ENCODE assay signal across 9 cellular contexts in the genomic region with DNA sequence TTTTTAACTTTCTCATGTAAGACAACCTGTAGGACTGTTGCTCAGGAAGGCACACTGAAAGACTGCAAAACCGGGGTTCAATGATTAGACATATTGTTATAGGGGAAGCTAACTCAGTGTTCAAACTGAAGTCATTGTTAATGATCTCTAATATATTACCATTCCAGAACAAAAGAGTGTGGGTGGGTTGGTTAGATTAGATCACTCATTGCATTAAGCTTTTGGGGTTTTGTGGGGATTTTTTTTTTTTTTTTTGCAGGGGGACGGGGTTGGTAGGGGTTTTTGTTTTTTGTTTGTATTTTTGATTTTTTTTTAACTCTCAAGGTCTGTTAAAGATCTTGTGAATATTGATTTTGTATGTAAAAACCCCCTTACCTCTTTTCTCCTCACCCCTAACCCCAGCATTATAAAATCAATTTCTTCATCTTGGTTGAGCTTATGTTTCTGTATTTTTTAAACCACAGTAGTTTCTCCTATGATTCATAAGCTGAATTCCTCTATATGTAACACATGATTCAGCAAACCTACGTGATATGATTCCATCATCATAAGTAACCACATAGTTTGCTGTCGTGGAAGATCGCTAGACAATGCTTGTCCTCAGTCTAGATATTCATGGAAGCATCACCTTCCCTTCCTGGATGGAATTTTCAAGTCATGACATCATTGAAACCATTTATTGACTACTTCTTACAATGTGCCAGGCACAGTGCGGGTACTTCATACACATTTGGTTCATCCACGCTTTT.
DNase-seq lines count a peak whose midpoint lies in the region; ATAC-seq lines count a peak whose summit lies in the region.
"Had no signal": no experiment of that assay in that cellular context is flagged by ENCODE, and none has a peak within 500 bp of the region (broad histone marks: within the 10 kb centered on the region; RNA-seq: fewer than 3 reads in every experiment).

No MANE protein-coding gene starts in this region.

- no peak overlapping the region for H2BK12ac ChIP-seq in trophoblast cell (ENCODE audit: low read length)

- no peaks in the 10 kb centered on the region for H3K79me1 ChIP-seq in trophoblast cell (ENCODE audit: low read length)

- no peak overlapping the region for H2BK5ac ChIP-seq in trophoblast cell (ENCODE audit: low read depth, low read length, poor library complexity)

- H3K27ac ChIP-seq in trophoblast cell (ENCODE audit: low read depth, low read length) = no peak overlapping the region
- H3K27ac ChIP-seq in CD8-positive, alpha-beta memory T cell (ENCODE audit: low read depth, low read length) = no peak overlapping the region

- no peak overlapping the region for H3K4ac ChIP-seq in trophoblast cell (ENCODE audit: low read depth, low read length)

- H4K8ac ChIP-seq in trophoblast cell (ENCODE audit: low read depth, low read length) = no peak overlapping the region

- CTCF ChIA-PET in CD8-positive, alpha-beta memory T cell (lab: Charles Lee) = no interaction called here

- no peaks in the 10 kb centered on the region for H3K79me2 ChIP-seq in trophoblast cell (ENCODE audit: control insufficient read depth, insufficient read depth, low read length, poor library complexity)

- no peak overlapping the region for H3K4me2 ChIP-seq in trophoblast cell (ENCODE audit: low read length)

- no peak for DNase-seq in activated naive CD8-positive, alpha-beta T cell treated with anti-CD3 and anti-CD28 coated beads for 36 hours
- DNase-seq in trophoblast cell = peak; percentile 24 to 72
- no peak for DNase-seq in CD8-positive, alpha-beta memory T cell
- DNase-seq: SHP77 treated with DMSO at 0.1 percent for 48 hours; stimulated activated CD8-positive, alpha-beta memory T cell treated with anti-CD3 and anti-CD28 coated beads, Interleukin-4, amount 100 ng/mL, for 48 hours had no signal

- H3K4me1 Mint-ChIP-seq in activated naive CD8-positive, alpha-beta T cell treated with anti-CD3 and anti-CD28 coated beads for 36 hours = peaks cover 27% of the 10 kb centered on the region
- no peaks in the 10 kb centered on the region for H3K4me1 Mint-ChIP-seq in CD8-positive, alpha-beta memory T cell

- no peak overlapping the region for H2AK5ac ChIP-seq in trophoblast cell (ENCODE audit: low read length)

- WGBS in trophoblast cell (ENCODE audit: extremely low coverage, insufficient coverage, insufficient read length) = no CpG with 5 or more reads among the region's 7 CpGs

- H4K12ac ChIP-seq in trophoblast cell (ENCODE audit: low read depth, low read length) = no peak overlapping the region

- no peak overlapping the region for H3K23ac ChIP-seq in trophoblast cell (ENCODE audit: low read length)

- H2AFZ ChIP-seq in trophoblast cell (ENCODE audit: insufficient read depth, low read length, poor library complexity) = no peak overlapping the region

- H3K36me3 ChIP-seq in trophoblast cell (ENCODE audit: control insufficient read depth in 1 of 2, insufficient read depth in 2 of 2, low read length in 2 of 2) = no peaks in the 10 kb centered on the region
- H3K36me3 ChIP-seq in CD8-positive, alpha-beta memory T cell (ENCODE audit: insufficient read depth, low read length) = no peaks in the 10 kb centered on the region

- H3K9me3 Mint-ChIP-seq in activated naive CD8-positive, alpha-beta T cell treated with anti-CD3 and anti-CD28 coated beads for 36 hours = no peaks in the 10 kb centered on the region
- no peaks in the 10 kb centered on the region for H3K9me3 Mint-ChIP-seq in CD8-positive, alpha-beta memory T cell

- H3K4me1 ChIP-seq in trophoblast cell (ENCODE audit: control insufficient read depth in 1 of 2, insufficient read depth in 2 of 2, low read length in 2 of 2) = no peaks in the 10 kb centered on the region
- no peaks in the 10 kb centered on the region for H3K4me1 ChIP-seq in CD8-positive, alpha-beta memory T cell (ENCODE audit: insufficient read depth, low read length)

- no peak overlapping the region for H3K14ac ChIP-seq in trophoblast cell (ENCODE audit: low read length)

- no peak overlapping the region for H2BK120ac ChIP-seq in trophoblast cell (ENCODE audit: insufficient read depth, low read length, poor library complexity)

- H4K91ac ChIP-seq in trophoblast cell (ENCODE audit: low read depth, low read length) = no peak overlapping the region

- H3K36me3 Mint-ChIP-seq in activated naive CD8-positive, alpha-beta T cell treated with anti-CD3 and anti-CD28 coated beads for 36 hours = no peaks in the 10 kb centered on the region
- no peaks in the 10 kb centered on the region for H3K36me3 Mint-ChIP-seq in CD8-positive, alpha-beta memory T cell

- no peaks in the 10 kb centered on the region for H3K27me3 Mint-ChIP-seq in activated naive CD8-positive, alpha-beta T cell treated with anti-CD3 and anti-CD28 coated beads for 36 hours
- H3K27me3 Mint-ChIP-seq in CD8-positive, alpha-beta memory T cell = peaks cover 5 to 17% of the 10 kb centered on the region in 2 donors

- peaks cover 2% of the 10 kb centered on the region for H3K9me3 ChIP-seq in trophoblast cell (ENCODE audit: insufficient read depth, low read depth, low read length)
- H3K9me3 ChIP-seq in CD8-positive, alpha-beta memory T cell (ENCODE audit: low read length) = no peaks in the 10 kb centered on the region

- H3K4me3 ChIP-seq in trophoblast cell (ENCODE audit: low read depth, low read length) = no peak overlapping the region
- no peak overlapping the region for H3K4me3 ChIP-seq in CD8-positive, alpha-beta memory T cell (ENCODE audit: low read length)

- no peaks in the 10 kb centered on the region for H3K27me3 ChIP-seq in trophoblast cell (ENCODE audit: insufficient read depth, low read length)
- H3K27me3 ChIP-seq in CD8-positive, alpha-beta memory T cell (ENCODE audit: insufficient read depth, low read length, poor library complexity, severe bottlenecking) = no peaks in the 10 kb centered on the region

- POLR2A ChIA-PET in CD8-positive, alpha-beta memory T cell (lab: Charles Lee) = no interaction called here

- ATAC-seq in GM18870 (IDR thresholded peaks at IDR 0.05; ENCODE audit: unreplicated experiment) (peak; percentile 55), HG02938 (IDR thresholded peaks at IDR 0.05; ENCODE audit: unreplicated experiment) (peak; percentile 76), HG03025 (IDR thresholded peaks at IDR 0.05; ENCODE audit: low FRiP score, unreplicated experiment) (no peak), GM19395 (IDR thresholded peaks at IDR 0.05; ENCODE audit: unreplicated experiment) (no peak)

- H3K27ac Mint-ChIP-seq in activated naive CD8-positive, alpha-beta T cell treated with anti-CD3 and anti-CD28 coated beads for 36 hours = peak overlapping the region; percentile 51
- H3K27ac Mint-ChIP-seq in CD8-positive, alpha-beta memory T cell = no peak overlapping the region

- H3K9ac ChIP-seq in trophoblast cell (ENCODE audit: low read length) = no peak overlapping the region

- no peak overlapping the region for H3K4me3 Mint-ChIP-seq in activated naive CD8-positive, alpha-beta T cell treated with anti-CD3 and anti-CD28 coated beads for 36 hours
- H3K4me3 Mint-ChIP-seq in CD8-positive, alpha-beta memory T cell = no peak overlapping the region

- H3K18ac ChIP-seq in trophoblast cell (ENCODE audit: low read length) = no peak overlapping the region

Comparison
In these comparisons a context has a peak if more than half of its experiments do, and no peak if none do; other contexts are left out.
1. ATAC-seq: peak in GM18870 (single experiment) and HG02938 (single experiment); none in HG03025 (single experiment) and GM19395 (single experiment).
2. DNase-seq: peak in trophoblast cell (2 of 2); none in activated naive CD8-positive, alpha-beta T cell treated with anti-CD3 and anti-CD28 coated beads for 36 hours (single experiment) and CD8-positive, alpha-beta memory T cell (0 of 5).